ENCODE assay signal across 14 cellular contexts in genomic region chr10:339038-339391, GRCh38.
A peak's percentile ranks its signal among the peaks of the same experiment; 100 is the strongest.
DNase-seq lines count a peak whose midpoint lies in the region; ATAC-seq and TF ChIP-seq lines count a peak whose summit lies in the region.
"Had no signal": no experiment of that assay in that cellular context is flagged by ENCODE, and none has a peak within 500 bp of the region (broad histone marks: within the 10 kb centered on the region; RNA-seq: fewer than 3 reads in every experiment).

No MANE protein-coding gene starts in this region.

- in situ Hi-C loops in Caki2 (cut with HindIII; ENCODE audit: low pct_unique_long_range_greater_than_20kb, low sequenced_read_pairs): no loop called here

- peak; percentile 35 for ATAC-seq in RWPE2 (ENCODE audit: low read depth)
- ATAC-seq in stimulated activated memory B cell treated with anti-CD40 and anti-IgM and Interleukin-4, amounts not matched to agents 10 μg/mL and 1 μg/mL and 100 μg/mL, for 72 hours: no peak
- ATAC-seq: HepG2, T-helper 17 cell had no signal

- no peaks in the 10 kb centered on the region for H3K27me3 ChIP-seq in RWPE2 (ENCODE audit: insufficient read depth, poor library complexity, severe bottlenecking)
- H3K27me3 ChIP-seq: sigmoid colon had no signal

- no peaks in the 10 kb centered on the region for H3K27me3 Mint-ChIP-seq in stimulated activated memory B cell treated with anti-CD40 and anti-IgM and Interleukin-4, amounts not matched to agents 10 μg/mL and 1 μg/mL and 100 μg/mL, for 72 hours
- H3K27me3 Mint-ChIP-seq: T-helper 17 cell had no signal

- TF ChIP-seq CTCF in RWPE2 (IDR thresholded peaks at IDR 0.05; ENCODE audit: poor library complexity, severe bottlenecking): no peak

- H3K36me3 ChIP-seq in RWPE2 (ENCODE audit: low read depth): no peaks in the 10 kb centered on the region

- peaks cover 17% of the 10 kb centered on the region for H3K4me1 Mint-ChIP-seq in stimulated activated memory B cell treated with anti-CD40 and anti-IgM and Interleukin-4, amounts not matched to agents 10 μg/mL and 1 μg/mL and 100 μg/mL, for 72 hours

- H3K36me3 Mint-ChIP-seq in stimulated activated memory B cell treated with anti-CD40 and anti-IgM and Interleukin-4, amounts not matched to agents 10 μg/mL and 1 μg/mL and 100 μg/mL, for 72 hours: no peaks in the 10 kb centered on the region
- H3K36me3 Mint-ChIP-seq: activated naive CD4-positive, alpha-beta T cell treated with anti-CD3 and anti-CD28 coated beads, Interleukin-2, amount 10 ng/mL, durations not matched to agents 7 days and 5 days had no signal

- H3K4me1 ChIP-seq in RWPE2 (ENCODE audit: insufficient read depth, poor library complexity, severe bottlenecking): peaks cover 26% of the 10 kb centered on the region

- no peak overlapping the region for H3K4me3 Mint-ChIP-seq in stimulated activated memory B cell treated with anti-CD40 and anti-IgM and Interleukin-4, amounts not matched to agents 10 μg/mL and 1 μg/mL and 100 μg/mL, for 72 hours
- H3K4me3 Mint-ChIP-seq: activated naive CD4-positive, alpha-beta T cell treated with anti-CD3 and anti-CD28 coated beads, Interleukin-2, amount 10 ng/mL, durations not matched to agents 7 days and 5 days; T-helper 17 cell had no signal

- no peak overlapping the region for H3K4me3 ChIP-seq in RWPE2 (ENCODE audit: severe bottlenecking)
- H3K4me3 ChIP-seq: sigmoid colon had no signal

- no peaks in the 10 kb centered on the region for H3K9me3 Mint-ChIP-seq in stimulated activated memory B cell treated with anti-CD40 and anti-IgM and Interleukin-4, amounts not matched to agents 10 μg/mL and 1 μg/mL and 100 μg/mL, for 72 hours
- H3K9me3 Mint-ChIP-seq: activated naive CD4-positive, alpha-beta T cell treated with anti-CD3 and anti-CD28 coated beads, Interleukin-2, amount 10 ng/mL, durations not matched to agents 7 days and 5 days had no signal

- peak overlapping the region; percentile 50 for H3K27ac Mint-ChIP-seq in stimulated activated memory B cell treated with anti-CD40 and anti-IgM and Interleukin-4, amounts not matched to agents 10 μg/mL and 1 μg/mL and 100 μg/mL, for 72 hours
- H3K27ac Mint-ChIP-seq: activated naive CD4-positive, alpha-beta T cell treated with anti-CD3 and anti-CD28 coated beads, Interleukin-2, amount 10 ng/mL, durations not matched to agents 7 days and 5 days; T-helper 17 cell had no signal

- H3K27ac ChIP-seq in RWPE2 (ENCODE audit: poor library complexity, severe bottlenecking): peak overlapping the region; percentile 86

- DNase-seq in Caki2 (ENCODE audit: low read depth) (peak; percentile 71), RWPE2 (ENCODE audit: low spot score) (no peak), fibroblast of peridontal ligament (ENCODE audit: extremely low read depth) (peak; percentile 11), NCI-H187 treated with DMSO at 0.1 percent for 48 hours (lab: John Stamatoyannopoulos, UW) (no peak), pons (ENCODE audit: low spot score) (no peak), amygdala (lab: John Stamatoyannopoulos, UW) (no peak), NCI-H526 treated with DMSO at 0.1 percent for 48 hours (lab: John Stamatoyannopoulos, UW) (no peak)
- DNase-seq: activated naive CD4-positive, alpha-beta T cell treated with anti-CD3 and anti-CD28 coated beads, Interleukin-2, amount 10 ng/mL, durations not matched to agents 7 days and 5 days; MM.1S; sigmoid colon; stimulated activated CD4-positive, alpha-beta T cell treated with anti-CD3 and anti-CD28 coated beads, Interleukin-4, amount 100 ng/mL, for 24 hours; T-helper 17 cell had no signal

- H3K9me3 ChIP-seq in RWPE2 (ENCODE audit: severe bottlenecking): no peaks in the 10 kb centered on the region
- H3K9me3 ChIP-seq: sigmoid colon had no signal

Comparison
In these comparisons a context has a peak if more than half of its experiments do, and no peak if none do; other contexts are left out.
1. DNase-seq: peak in Caki2 (single experiment) and fibroblast of peridontal ligament (single experiment); none in RWPE2 (single experiment), NCI-H187 treated with DMSO at 0.1 percent for 48 hours (single experiment), pons (single experiment), amygdala (0 of 56) and NCI-H526 treated with DMSO at 0.1 percent for 48 hours (single experiment).